Comparison of ENCODE assay signal across 10 cellular contexts in the genomic region with DNA sequence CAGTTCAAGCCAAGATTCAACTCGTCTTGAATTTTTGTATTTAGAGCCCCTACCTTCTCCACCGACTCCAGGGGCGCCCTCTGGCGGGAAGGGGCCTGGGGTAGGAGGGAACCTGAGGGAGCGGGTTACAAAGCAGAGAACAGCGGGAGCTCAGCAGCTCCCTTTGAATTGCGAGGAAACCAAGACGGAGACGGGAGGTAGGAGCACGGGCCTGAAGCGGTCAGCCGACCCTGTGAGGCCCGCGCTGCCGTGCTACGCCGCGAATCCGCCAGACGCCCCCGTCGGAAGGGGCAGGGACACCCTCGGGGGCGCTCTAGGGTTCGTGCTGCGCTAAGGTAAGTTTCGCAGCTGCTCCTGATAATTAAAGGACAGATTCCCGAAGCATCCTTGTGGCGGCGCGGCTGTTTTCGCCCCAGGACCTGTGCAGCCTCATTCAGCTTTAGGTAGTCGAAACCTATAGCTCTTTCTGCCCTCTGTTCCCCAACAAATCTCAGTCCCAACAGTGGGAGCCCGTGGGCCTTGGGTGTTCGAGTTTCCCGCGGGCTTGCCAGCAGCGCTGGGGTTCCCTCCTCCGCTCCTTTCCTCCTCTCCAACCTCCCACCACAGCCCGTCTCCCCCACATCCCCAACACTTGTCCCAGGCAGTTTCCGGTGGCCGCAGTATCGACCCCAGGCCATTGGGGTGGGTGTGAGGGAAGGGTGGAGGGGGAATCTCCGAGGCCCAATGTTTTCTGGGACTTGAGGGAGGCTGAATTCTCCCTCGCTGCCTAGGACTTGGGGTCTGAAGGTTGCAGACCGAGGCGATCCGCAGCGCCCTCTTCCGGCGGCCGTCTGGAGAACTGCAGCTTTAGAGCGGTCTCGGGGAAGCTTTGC. TPM values are rescaled to one million over a fixed set of nuclear protein-coding genes. Genes with fewer than 3 reads are reported as not detected.
DNase-seq lines count a peak whose midpoint lies in the region; ATAC-seq, FAIRE-seq and TF ChIP-seq lines count a peak whose summit lies in the region.
"Had no signal": no experiment of that assay in that cellular context is flagged by ENCODE, and none has a peak within 500 bp of the region (broad histone marks: within the 10 kb centered on the region; RNA-seq: fewer than 3 reads in every experiment).

No MANE protein-coding gene starts in this region.

- CTCF ChIA-PET in HEK293 (lab: Yijun Ruan, JAX) = interaction anchor here (0.5 to 7.2 kb wide), 36 partner anchors 9 to 1704 kb away, joined by 3 to 42 read pairs (median 4); no protein-coding TSS in a partner anchor
- CTCF ChIA-PET in T-cell (lab: Charles Lee) = no interaction called here

- TF ChIP-seq POLR2A in right lobe of liver (IDR thresholded peaks at IDR 0.05) (no peak), esophagus squamous epithelium (IDR thresholded peaks at IDR 0.05) (no peak)

- H3K9me3 Mint-ChIP-seq in astrocyte (ENCODE audit: unreplicated experiment) (peaks cover 30% of the 10 kb centered on the region), T-cell (peaks cover 0 to 8% (median 3%) of the 10 kb centered on the region in 3 donors)

- intact Hi-C loops in right lobe of liver (cut with DNase I) = no loop called here
- intact Hi-C loops in esophagus squamous epithelium (cut with DNase I) = no loop called here

- H3K4me1 Mint-ChIP-seq in astrocyte (ENCODE audit: low read depth, unreplicated experiment) (no peaks in the 10 kb centered on the region), T-cell (peaks cover 13 to 17% (median 16%) of the 10 kb centered on the region in 3 donors)

- ATAC-seq in right lobe of liver (peak; percentile 65 to 82 (median 74)), T-cell (replicated peaks in 1 of 4) (no peak)

- no peaks in the 10 kb centered on the region for H3K36me3 Mint-ChIP-seq in astrocyte (ENCODE audit: low read depth, unreplicated experiment)
- H3K36me3 Mint-ChIP-seq in T-cell = no peaks in the 10 kb centered on the region

- no peak overlapping the region for H3K4me3 ChIP-seq in AG10803 (ENCODE audit: low read length)
- peak overlapping the region; percentile 5 for H3K4me3 ChIP-seq in HEK293 (ENCODE audit: low read depth, low read length)
- H3K4me3 ChIP-seq in astrocyte (ENCODE audit: insufficient read depth, low read depth, low read length) = no peak overlapping the region
- no peak overlapping the region for H3K4me3 ChIP-seq in right lobe of liver
- peak overlapping the region in 1 of 4 donors; percentile 21 for H3K4me3 ChIP-seq in esophagus squamous epithelium
- H3K4me3 ChIP-seq: Peyer's patch had no signal

- H3K4me1 ChIP-seq in HEK293 (ENCODE audit: control insufficient read depth, insufficient read depth, low read length) (no peaks in the 10 kb centered on the region), astrocyte (ENCODE audit: insufficient read depth, low read length) (peaks cover 6% of the 10 kb centered on the region), right lobe of liver (peaks cover 0 to 23% (median 9%) of the 10 kb centered on the region in 4 donors), esophagus squamous epithelium (peaks cover 13 to 49% (median 19%) of the 10 kb centered on the region in 3 donors)

- no peak overlapping the region for H3K4me2 ChIP-seq in astrocyte (ENCODE audit: low read length)

- DNase-seq in AG10803 (ENCODE audit: low read depth) = no peak
- no peak for DNase-seq in astrocyte (ENCODE audit: low read depth)
- peak in 1 of 3 donors; percentile 61 for DNase-seq in right lobe of liver
- DNase-seq in activated CD4-positive, alpha-beta T cell treated with anti-CD3 and anti-CD28 coated beads for 1 hour = no peak
- DNase-seq in T-cell = no peak
- DNase-seq in esophagus squamous epithelium (lab: John Stamatoyannopoulos, UW) = no peak
- DNase-seq in NCI-H2029 treated with DMSO at 0.1 percent for 48 hours (lab: John Stamatoyannopoulos, UW) = no peak

- H3K36me3 ChIP-seq in HEK293 (ENCODE audit: control insufficient read depth in 2 of 2, insufficient read depth in 1 of 2, low read length in 2 of 2) (no peaks in the 10 kb centered on the region), astrocyte (ENCODE audit: insufficient read depth, low read length) (no peaks in the 10 kb centered on the region), right lobe of liver (no peaks in the 10 kb centered on the region), esophagus squamous epithelium (no peaks in the 10 kb centered on the region)
- H3K36me3 ChIP-seq: Peyer's patch had no signal

- FAIRE-seq in astrocyte (lab: Jason Lieb, UNC) = no peak
- FAIRE-seq: colon had no signal

- H3K27me3 ChIP-seq in astrocyte (ENCODE audit: insufficient read depth, low read length) (peaks cover 62% of the 10 kb centered on the region), right lobe of liver (peaks cover 26 to 39% of the 10 kb centered on the region in 2 donors), esophagus squamous epithelium (peaks cover 35 to 98% (median 42%) of the 10 kb centered on the region in 4 donors)

- H3K27ac Mint-ChIP-seq in astrocyte (ENCODE audit: unreplicated experiment) = no peak overlapping the region
- no peak overlapping the region for H3K27ac Mint-ChIP-seq in T-cell

- no peak overlapping the region for H2AFZ ChIP-seq in astrocyte (ENCODE audit: low read depth, low read length)

- H3K27ac ChIP-seq in HEK293 (ENCODE audit: extremely low read depth, low read depth, low read length) (no peak overlapping the region), astrocyte (ENCODE audit: low read depth, low read length) (no peak overlapping the region), right lobe of liver (no peak overlapping the region), esophagus squamous epithelium (no peak overlapping the region)
- H3K27ac ChIP-seq: Peyer's patch had no signal

- H3K9me3 ChIP-seq in HEK293 (ENCODE audit: control insufficient read depth, insufficient read depth, low read depth, low read length) (no peaks in the 10 kb centered on the region), astrocyte (ENCODE audit: insufficient read depth, low read depth, low read length) (no peaks in the 10 kb centered on the region), right lobe of liver (no peaks in the 10 kb centered on the region), esophagus squamous epithelium (no peaks in the 10 kb centered on the region)
- H3K9me3 ChIP-seq: Peyer's patch had no signal

- no peaks in the 10 kb centered on the region for H4K20me1 ChIP-seq in astrocyte (ENCODE audit: insufficient read depth, low read length)

- POLR2A ChIA-PET in HEK293 (lab: Yijun Ruan, JAX) (interaction anchor here (0.6 kb wide), 1 partner anchor 40 kb away, joined by 3 read pairs; no protein-coding TSS in a partner anchor), T-cell (lab: Charles Lee) (no interaction called here)

- H3K9ac ChIP-seq in astrocyte (ENCODE audit: low read length) = no peak overlapping the region

- no peak overlapping the region for H3K4me3 Mint-ChIP-seq in astrocyte (ENCODE audit: unreplicated experiment)
- peak overlapping the region in 1 of 3 donors; percentile 23 for H3K4me3 Mint-ChIP-seq in T-cell

- no peaks in the 10 kb centered on the region for H3K79me2 ChIP-seq in astrocyte (ENCODE audit: insufficient read depth, low read length)

- WGBS in right lobe of liver (ENCODE audit: insufficient coverage, low coverage, low lambda C conversion rate, missing lambda C conversion rate) = 3% methylated on average over 23 of the region's 54 CpGs
- 5 to 8% methylated on average over 21 to 23 of the region's 54 CpGs for WGBS in esophagus squamous epithelium, 2 donors

- peaks cover 87% of the 10 kb centered on the region for H3K27me3 Mint-ChIP-seq in astrocyte (ENCODE audit: low read depth, unreplicated experiment)
- H3K27me3 Mint-ChIP-seq in T-cell = peaks cover 73 to 87% of the 10 kb centered on the region in 2 donors

- TF ChIP-seq CTCF in AG10803 (conservative IDR thresholded peaks at IDR 0.05; ENCODE audit: low read length) (peak; percentile 42), HEK293 (tag by site-specific recombination; IDR thresholded peaks at IDR 0.05) (peak; percentile 52; the same call in 1 of the 2 replicates), astrocyte (IDR thresholded peaks at IDR 0.05; ENCODE audit: insufficient read depth, low read depth, low read length) (peak; percentile 37), right lobe of liver (IDR thresholded peaks at IDR 0.05) (peak; percentile 42 to 69 (median 56)), esophagus squamous epithelium (IDR thresholded peaks at IDR 0.05) (peak in 3 of 6 experiments; percentile 45 to 57 (median 49))

TF ChIP-seq in HEK293, 187 proteins besides CTCF, POLR2A, EP300 and RAD21 (continues in another document):
- TF ChIP-seq ZXDB (tag by site-specific recombination; IDR thresholded peaks at IDR 0.05) (0 out of 2 replicates have a peak, but pooled peaks have one; percentile 18), ZSCAN30 (tag by site-specific recombination; IDR thresholded peaks at IDR 0.05) (0 out of 2 replicates have a peak, but pooled peaks have one; percentile 33), ZSCAN16 (tag by site-specific recombination; IDR thresholded peaks at IDR 0.05) (no peak), ZNF585B (tag by site-specific recombination; IDR thresholded peaks at IDR 0.05) (no peak), ZBTB48 (tag by site-specific recombination; IDR thresholded peaks at IDR 0.05) (peak; percentile 53; the same call in 1 of the 2 replicates), ZNF423 (tag by site-specific recombination; IDR thresholded peaks at IDR 0.05) (0 out of 2 replicates have a peak, but pooled peaks have one; percentile 18), ZFHX2 (tag by site-specific recombination; conservative IDR thresholded peaks at IDR 0.05) (peak; percentile 63), OSR2 (tag by site-specific recombination; IDR thresholded peaks at IDR 0.05) (no peak), KLF16 (tag by site-specific recombination; IDR thresholded peaks at IDR 0.05) (no peak)
- TF ChIP-seq, protein P1, sequence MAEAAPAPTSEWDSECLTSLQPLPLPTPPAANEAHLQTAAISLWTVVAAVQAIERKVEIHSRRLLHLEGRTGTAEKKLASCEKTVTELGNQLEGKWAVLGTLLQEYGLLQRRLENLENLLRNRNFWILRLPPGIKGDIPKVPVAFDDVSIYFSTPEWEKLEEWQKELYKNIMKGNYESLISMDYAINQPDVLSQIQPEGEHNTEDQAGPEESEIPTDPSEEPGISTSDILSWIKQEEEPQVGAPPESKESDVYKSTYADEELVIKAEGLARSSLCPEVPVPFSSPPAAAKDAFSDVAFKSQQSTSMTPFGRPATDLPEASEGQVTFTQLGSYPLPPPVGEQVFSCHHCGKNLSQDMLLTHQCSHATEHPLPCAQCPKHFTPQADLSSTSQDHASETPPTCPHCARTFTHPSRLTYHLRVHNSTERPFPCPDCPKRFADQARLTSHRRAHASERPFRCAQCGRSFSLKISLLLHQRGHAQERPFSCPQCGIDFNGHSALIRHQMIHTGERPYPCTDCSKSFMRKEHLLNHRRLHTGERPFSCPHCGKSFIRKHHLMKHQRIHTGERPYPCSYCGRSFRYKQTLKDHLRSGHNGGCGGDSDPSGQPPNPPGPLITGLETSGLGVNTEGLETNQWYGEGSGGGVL (tag by site-specific recombination; IDR thresholded peaks at IDR 0.05) = peak; percentile 69

RNA-seq across cellular contexts. Expression of a gene that starts 5.1 kb away (rescaled TPM):
- total RNA-seq in astrocyte = not detected in 2 replicates
- not detected for total RNA-seq in right lobe of liver
- under 1 TPM in 3 of 5 donors, not detected in 2; 0.16 to 0.23 (median 0.16) TPM for total RNA-seq in T-cell
- not detected for total RNA-seq in esophagus squamous epithelium
- total RNA-seq: Peyer's patch had no signal

RNA-seq across cellular contexts. Expression of a gene that starts 57.3 kb away (rescaled TPM):
- total RNA-seq in astrocyte = not detected in 2 replicates
- total RNA-seq in right lobe of liver = not detected
- total RNA-seq in T-cell = not detected
- total RNA-seq in esophagus squamous epithelium = 10 to 100 TPM in 1 of 4 donors, 1 to 10 TPM in 3; 2.8 to 10.0 (median 4.0) TPM
- total RNA-seq: Peyer's patch had no signal

Comparison
In these comparisons a context has a peak if more than half of its experiments do, and no peak if none do; other contexts are left out.
1. ATAC-seq: peak in right lobe of liver (4 of 4); none in T-cell (0 of 4).